ENCODE assay signal across 10 cellular contexts in genomic region chr6:2760882-2761842, GRCh38. TPM values are rescaled to one million over a fixed set of nuclear protein-coding genes. Genes with fewer than 3 reads are reported as not detected.
DNase-seq lines count a peak whose midpoint lies in the region; ATAC-seq, FAIRE-seq and TF ChIP-seq lines count a peak whose summit lies in the region.
"Had no signal": no experiment of that assay in that cellular context is flagged by ENCODE, and none has a peak within 500 bp of the region (broad histone marks: within the 10 kb centered on the region; RNA-seq: fewer than 3 reads in every experiment).

No MANE protein-coding gene starts in this region.

- DNase-seq in MCF 10A (ENCODE audit: unreplicated experiment) (peak; percentile 20), breast epithelium (ENCODE audit: low spot score in 2 of 2) (no peak), esophagus muscularis mucosa (ENCODE audit: extremely low spot score) (no peak), transverse colon (no peak), cerebellar nuclear complex (lab: John Stamatoyannopoulos, UW) (no peak), frontal cortex (ENCODE audit: low spot score in 2 of 2) (no peak)
- DNase-seq: DMS153, SHP77 treated with DMSO at 0.1 percent for 48 hours had no signal

- CTCF ChIA-PET in MCF 10A (lab: Yijun Ruan, JAX), result interaction anchor here (0.6 to 3.5 kb wide), 8 partner anchors 9 to 663 kb away, joined by 3 to 21 read pairs (median 3); partner anchors contain the start of gene MYLK4

- 80% methylated on average over 8 of the region's 8 CpGs for WGBS in esophagus muscularis mucosa
- 76 to 79% methylated on average over 8 of the region's 8 CpGs for WGBS in transverse colon (ENCODE audit: low coverage in 1 of 2), 2 donors

- H3K27ac Mint-ChIP-seq in MCF 10A (ENCODE audit: low read depth, unreplicated experiment), result no peak overlapping the region
- H3K27ac Mint-ChIP-seq in T-helper 1 cell treated with Interleukin-12 subunit alpha and Interleukin-12 subunit beta and Interleukin-4 antibody, amounts not matched to agents 30 μg/mL and 1 μg/mL, for 36 hours, result no peak overlapping the region

- peaks cover 4% of the 10 kb centered on the region for H3K4me1 Mint-ChIP-seq in MCF 10A (ENCODE audit: insufficient read depth, unreplicated experiment)
- peaks cover 15% of the 10 kb centered on the region for H3K4me1 Mint-ChIP-seq in T-helper 1 cell treated with Interleukin-12 subunit alpha and Interleukin-12 subunit beta and Interleukin-4 antibody, amounts not matched to agents 30 μg/mL and 1 μg/mL, for 36 hours (ENCODE audit: low read depth)

- H3K4me3 Mint-ChIP-seq in MCF 10A (ENCODE audit: unreplicated experiment), result no peak overlapping the region
- peak overlapping the region; percentile 43 for H3K4me3 Mint-ChIP-seq in T-helper 1 cell treated with Interleukin-12 subunit alpha and Interleukin-12 subunit beta and Interleukin-4 antibody, amounts not matched to agents 30 μg/mL and 1 μg/mL, for 36 hours

- in situ Hi-C loops in transverse colon (cut with MboI; ENCODE audit: low pct_ligation_motif_present in 1 of 4, low pct_unique_long_range_greater_than_20kb in 1 of 4, low sequenced_read_pairs in 3 of 4), result no loop called here

- no peak for ATAC-seq in GM21576 (IDR thresholded peaks at IDR 0.05; ENCODE audit: unreplicated experiment)

- no TSS peak for BruUV-seq in MCF 10A (replicated peaks; lab: Mats Ljungman, UMichigan)

- POLR2A ChIA-PET in MCF 10A (lab: Yijun Ruan, JAX), result no interaction called here

- H3K4me1 ChIP-seq in breast epithelium, result no peaks in the 10 kb centered on the region
- H3K4me1 ChIP-seq in esophagus muscularis mucosa, result peaks cover 3 to 18% (median 17%) of the 10 kb centered on the region in 4 donors
- H3K4me1 ChIP-seq in transverse colon, result peaks cover 0 to 5% (median 0%) of the 10 kb centered on the region in 4 donors

- intact Hi-C loops in MCF 10A (cut with micrococcal nuclease) (no loop called here), breast epithelium (cut with DNase I; ENCODE audit: low total_unique reads) (no loop called here), esophagus muscularis mucosa (cut with DNase I) (no loop called here), transverse colon (cut with DNase I; ENCODE audit: low total_unique reads) (no loop called here)

- H3K27me3 ChIP-seq in breast epithelium (no peaks in the 10 kb centered on the region), esophagus muscularis mucosa (no peaks in the 10 kb centered on the region), transverse colon (no peaks in the 10 kb centered on the region)

- TF ChIP-seq CTCF in MCF 10A (IDR thresholded peaks at IDR 0.05; ENCODE audit: unreplicated experiment), result peak; percentile 11
- no peak for TF ChIP-seq CTCF in breast epithelium (IDR thresholded peaks at IDR 0.05)
- peak in 2 of 3 experiments; percentile 28 to 44 for TF ChIP-seq CTCF in esophagus muscularis mucosa (IDR thresholded peaks at IDR 0.05)
- TF ChIP-seq CTCF in transverse colon (IDR thresholded peaks at IDR 0.05), result peak; percentile 22 to 34 (median 28)

- no peaks in the 10 kb centered on the region for H3K27me3 Mint-ChIP-seq in MCF 10A (ENCODE audit: insufficient read depth, unreplicated experiment)
- H3K27me3 Mint-ChIP-seq in T-helper 1 cell treated with Interleukin-12 subunit alpha and Interleukin-12 subunit beta and Interleukin-4 antibody, amounts not matched to agents 30 μg/mL and 1 μg/mL, for 36 hours (ENCODE audit: low read depth), result peaks cover 11% of the 10 kb centered on the region

- H3K27ac ChIP-seq in breast epithelium (no peak overlapping the region), esophagus muscularis mucosa (replicated peaks in 1 of 4) (no peak overlapping the region), transverse colon (no peak overlapping the region)

- H3K4me3 ChIP-seq in breast epithelium (no peak overlapping the region), esophagus muscularis mucosa (no peak overlapping the region), transverse colon (no peak overlapping the region)

- no peaks in the 10 kb centered on the region for H3K9me3 Mint-ChIP-seq in MCF 10A (ENCODE audit: unreplicated experiment)
- no peaks in the 10 kb centered on the region for H3K9me3 Mint-ChIP-seq in T-helper 1 cell treated with Interleukin-12 subunit alpha and Interleukin-12 subunit beta and Interleukin-4 antibody, amounts not matched to agents 30 μg/mL and 1 μg/mL, for 36 hours

- no peaks in the 10 kb centered on the region for H3K36me3 Mint-ChIP-seq in MCF 10A (ENCODE audit: insufficient read depth, unreplicated experiment)
- H3K36me3 Mint-ChIP-seq in T-helper 1 cell treated with Interleukin-12 subunit alpha and Interleukin-12 subunit beta and Interleukin-4 antibody, amounts not matched to agents 30 μg/mL and 1 μg/mL, for 36 hours (ENCODE audit: low read depth), result no peaks in the 10 kb centered on the region

- TF ChIP-seq POLR2A in breast epithelium (IDR thresholded peaks at IDR 0.05) (no peak), esophagus muscularis mucosa (IDR thresholded peaks at IDR 0.05; ENCODE audit: low read depth) (no peak), transverse colon (IDR thresholded peaks at IDR 0.05) (no peak)

- FAIRE-seq in frontal cortex (lab: Jason Lieb, UNC), result no peak

- TF ChIP-seq EP300 in esophagus muscularis mucosa (IDR thresholded peaks at IDR 0.05) (no peak), transverse colon (IDR thresholded peaks at IDR 0.05; ENCODE audit: low read depth) (no peak)

- H3K36me3 ChIP-seq in breast epithelium (no peaks in the 10 kb centered on the region), esophagus muscularis mucosa (no peaks in the 10 kb centered on the region), transverse colon (no peaks in the 10 kb centered on the region)

- no peaks in the 10 kb centered on the region for H3K9me3 ChIP-seq in breast epithelium
- no peaks in the 10 kb centered on the region for H3K9me3 ChIP-seq in esophagus muscularis mucosa
- no peaks in the 10 kb centered on the region for H3K9me3 ChIP-seq in transverse colon

RNA-seq across cellular contexts. Expression of gene WRNIP1, which starts 4.0 kb away (rescaled TPM):
- total RNA-seq in MCF 10A (2022) (33.4 and 44.8 TPM in 2 replicates), breast epithelium (10 to 100 TPM; 40.6 to 62.3 (median 59.3) TPM), esophagus muscularis mucosa (10 to 100 TPM; 55.2 to 77.2 (median 63.7) TPM), transverse colon (100 to 1,000 TPM in 1 of 4 donors, 10 to 100 TPM in 3; 58.3 to 105 (median 65.8) TPM), frontal cortex (50.1 TPM)

RNA-seq across cellular contexts. Expression of gene MYLK4, which starts 10.4 kb away (rescaled TPM):
- 0.93 and 1.1 TPM in 2 replicates for total RNA-seq in MCF 10A (2022)
- total RNA-seq in breast epithelium, result 1 to 10 TPM; 1.3 to 1.9 (median 1.4) TPM
- total RNA-seq in esophagus muscularis mucosa, result under 1 TPM; 0.33 to 0.45 (median 0.38) TPM
- total RNA-seq in transverse colon, result under 1 TPM; 0.41 to 0.79 (median 0.67) TPM
- 0.41 TPM for total RNA-seq in frontal cortex

Comparison
In these comparisons a context has a peak if more than half of its experiments do, and no peak if none do; other contexts are left out.
1. CTCF ChIP-seq: peak in MCF 10A (single experiment), esophagus muscularis mucosa (2 of 3) and transverse colon (5 of 5); none in breast epithelium (0 of 3).